ENCODE assay signal across 14 cellular contexts in the genomic region with DNA sequence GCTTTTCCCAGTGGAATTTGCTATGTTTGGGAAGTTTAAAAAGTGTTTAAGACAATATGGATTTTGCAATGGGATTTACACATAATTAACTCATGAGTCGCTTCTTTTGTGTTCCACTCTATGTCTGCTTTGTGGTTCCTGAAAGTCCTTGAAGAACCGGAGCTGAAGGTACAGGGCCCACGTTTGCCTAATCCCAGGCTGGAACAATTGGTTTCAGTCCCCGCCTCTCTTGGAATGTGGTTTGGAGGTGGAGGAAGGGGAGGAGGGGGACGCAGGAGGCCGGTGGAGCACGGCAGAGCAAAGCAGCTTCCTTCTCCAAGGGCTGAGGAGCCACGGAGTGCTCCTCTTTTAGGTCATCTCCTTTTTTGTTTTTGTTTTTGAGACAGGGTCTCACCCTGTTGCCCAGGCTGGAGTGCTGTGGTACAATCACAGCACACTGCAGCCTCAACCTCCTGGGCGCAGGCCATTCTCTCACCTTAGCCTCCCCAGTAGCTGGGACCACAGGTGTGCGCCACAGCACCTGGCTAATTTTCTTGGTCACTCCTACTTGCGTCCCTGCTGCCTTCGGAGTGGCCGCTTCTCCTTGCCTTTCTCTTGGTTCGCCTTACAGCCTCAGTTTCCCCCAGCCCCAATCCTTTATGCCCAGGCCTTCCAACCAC.
A peak's percentile ranks its signal among the peaks of the same experiment; 100 is the strongest.
DNase-seq lines count a peak whose midpoint lies in the region; ATAC-seq and TF ChIP-seq lines count a peak whose summit lies in the region.
"Had no signal": no experiment of that assay in that cellular context is flagged by ENCODE, and none has a peak within 500 bp of the region (broad histone marks: within the 10 kb centered on the region; RNA-seq: fewer than 3 reads in every experiment).

No MANE protein-coding gene starts in this region.

- H3K4me2 ChIP-seq in PC-3 (ENCODE audit: low read length) (peak overlapping the region; percentile 38), neural progenitor cell (peak overlapping the region; percentile 25)

- intact Hi-C loops in PC-3 (cut with micrococcal nuclease), result no loop called here

- H3K4me1 ChIP-seq in PC-3 (ENCODE audit: insufficient read depth, low read length) (peaks cover 22% of the 10 kb centered on the region), neural progenitor cell (peaks cover 25% of the 10 kb centered on the region)

- H2AFZ ChIP-seq in PC-3 (ENCODE audit: low read length), result peak overlapping the region; percentile 15
- H2AFZ ChIP-seq in neural progenitor cell (replicated peaks), result peak overlapping the region; percentile 20

- peak; percentile 63 for ATAC-seq in PC-3
- ATAC-seq in GM19324 (IDR thresholded peaks at IDR 0.05; ENCODE audit: low FRiP score, unreplicated experiment), result no peak
- ATAC-seq in HG03460 (IDR thresholded peaks at IDR 0.05; ENCODE audit: unreplicated experiment), result no peak
- ATAC-seq: left colon had no signal

- no TSS peak for BruUV-seq in PC-3 (replicated peaks; lab: Mats Ljungman, UMichigan)

- CTCF ChIA-PET in PC-3 (lab: Charles Lee), result interaction anchor here (0.6 kb wide), 1 partner anchor 49 kb away, joined by 3 read pairs; no protein-coding TSS in a partner anchor

- H3F3A ChIP-seq in PC-3 (ENCODE audit: low read length, unreplicated experiment), result no peaks in the 10 kb centered on the region
- H3F3A ChIP-seq in neural progenitor cell (ENCODE audit: low read depth), result peaks cover 28% of the 10 kb centered on the region

- H3K79me2 ChIP-seq in PC-3 (ENCODE audit: low read length), result no peaks in the 10 kb centered on the region
- H3K79me2 ChIP-seq in neural progenitor cell (ENCODE audit: low read depth), result no peaks in the 10 kb centered on the region

- no peaks in the 10 kb centered on the region for H3K27me3 ChIP-seq in PC-3 (ENCODE audit: low read length)
- H3K27me3 ChIP-seq in neural progenitor cell, result no peaks in the 10 kb centered on the region
- H3K27me3 ChIP-seq: BLaER1 treated with 17β-estradiol and CSF1 and Interleukin-3, amounts not matched to agents 10 nM and 100 nM had no signal

- H3K9ac ChIP-seq in PC-3 (ENCODE audit: low read length), result peak overlapping the region; percentile 42
- no peak overlapping the region for H3K9ac ChIP-seq in neural progenitor cell
- H3K9ac ChIP-seq: BLaER1 treated with 17β-estradiol and CSF1 and Interleukin-3, amounts not matched to agents 10 nM and 100 nM had no signal

- POLR2A ChIA-PET in PC-3 (lab: Charles Lee; ENCODE audit: unreplicated experiment), result no interaction called here

- H3K4me3 Mint-ChIP-seq in neural progenitor cell, result no peak overlapping the region

- H3K9me3 Mint-ChIP-seq in neural progenitor cell, result peaks cover 20% of the 10 kb centered on the region

- H3K36me3 Mint-ChIP-seq in neural progenitor cell, result no peaks in the 10 kb centered on the region

- peaks cover 13% of the 10 kb centered on the region for H3K4me1 Mint-ChIP-seq in neural progenitor cell

- no peaks in the 10 kb centered on the region for H3K36me3 ChIP-seq in PC-3 (ENCODE audit: low read depth, low read length)
- no peaks in the 10 kb centered on the region for H3K36me3 ChIP-seq in neural progenitor cell
- H3K36me3 ChIP-seq: BLaER1 treated with 17β-estradiol and CSF1 and Interleukin-3, amounts not matched to agents 10 nM and 100 nM had no signal

- H3K9me2 ChIP-seq in PC-3 (replicated peaks; ENCODE audit: low read length), result no peaks in the 10 kb centered on the region

- H3K27ac ChIP-seq in PC-3 (ENCODE audit: low read length) (peak overlapping the region; percentile 80), neural progenitor cell (peak overlapping the region; percentile 61)
- H3K27ac ChIP-seq: BLaER1 treated with 17β-estradiol and CSF1 and Interleukin-3, amounts not matched to agents 10 nM and 100 nM had no signal

- H3K27ac Mint-ChIP-seq in neural progenitor cell, result peak overlapping the region; percentile 82

- H4K20me1 ChIP-seq in PC-3 (ENCODE audit: low read length) (no peaks in the 10 kb centered on the region), neural progenitor cell (ENCODE audit: low read depth) (no peaks in the 10 kb centered on the region)
- H4K20me1 ChIP-seq: BLaER1 treated with 17β-estradiol and CSF1 and Interleukin-3, amounts not matched to agents 10 nM and 100 nM had no signal

- H3K27me3 Mint-ChIP-seq in neural progenitor cell (ENCODE audit: insufficient read depth, low read depth), result peaks cover 2% of the 10 kb centered on the region

- TF ChIP-seq CTCF in PC-3 (conservative IDR thresholded peaks at IDR 0.05; ENCODE audit: low read depth, low read length), result no peak
- TF ChIP-seq CTCF in epithelial cell of esophagus (IDR thresholded peaks at IDR 0.05; ENCODE audit: insufficient read depth, low read depth, low read length, missing control alignments), result no peak
- TF ChIP-seq CTCF in neural progenitor cell (IDR thresholded peaks at IDR 0.05), result no peak

- H3K4me3 ChIP-seq in PC-3 (ENCODE audit: low read length), result no peak overlapping the region
- H3K4me3 ChIP-seq in epithelial cell of esophagus (ENCODE audit: low read length), result no peak overlapping the region
- H3K4me3 ChIP-seq in neural progenitor cell, result no peak overlapping the region
- H3K4me3 ChIP-seq: BLaER1 treated with 17β-estradiol and CSF1 and Interleukin-3, amounts not matched to agents 10 nM and 100 nM had no signal

- DNase-seq in ELR (ENCODE audit: low read depth) (peak; percentile 38), PC-3 (peak; percentile 71), epithelial cell of esophagus (ENCODE audit: low read depth) (peak; percentile 88), neural progenitor cell (ENCODE audit: low spot score) (peak; percentile 78), CD1c-positive myeloid dendritic cell (ENCODE audit: extremely low spot score) (no peak), DMS114 treated with DMSO at 0.1 percent for 48 hours (lab: John Stamatoyannopoulos, UW; ENCODE audit: unreplicated experiment) (no peak)
- DNase-seq: amniotic stem cell, erythroblast, left colon, NCI-H69, SW 1271 had no signal

- no peaks in the 10 kb centered on the region for H3K9me3 ChIP-seq in PC-3 (ENCODE audit: low read length)
- no peaks in the 10 kb centered on the region for H3K9me3 ChIP-seq in neural progenitor cell (ENCODE audit: low read depth)

Comparison
In these comparisons a context has a peak if more than half of its experiments do, and no peak if none do; other contexts are left out.
1. DNase-seq: peak in ELR (single experiment), PC-3 (single experiment), epithelial cell of esophagus (single experiment) and neural progenitor cell (single experiment); none in CD1c-positive myeloid dendritic cell (single experiment) and DMS114 treated with DMSO at 0.1 percent for 48 hours (single experiment).